In genomic region chr1:178587975-178588374, GRCh38 we compare ENCODE assay signal across 24 cellular contexts.
"Had no signal": no experiment of that assay in that cellular context is flagged by ENCODE, and none has a peak within 500 bp of the region (broad histone marks: within the 10 kb centered on the region; RNA-seq: fewer than 3 reads in every experiment).

No MANE protein-coding gene starts in this region.

- H3K27ac Mint-ChIP-seq: dendritic cell treated with granulocyte-macrophage colony-stimulating factor and Interleukin-4, amounts not matched to agents 40 ng/mL and 50 ng/mL, for 4 days; immature natural killer cell; naive thymus-derived CD4-positive, alpha-beta T cell; neural progenitor cell; stimulated activated effector memory CD8-positive, alpha-beta T cell treated with anti-CD3 and anti-CD28 coated beads, Interleukin-12 subunit alpha, Interleukin-12 subunit beta, amount 100 ng/mL, for 72 hours had no signal

- DNase-seq: activated CD4-positive, alpha-beta T cell treated with anti-CD3 and anti-CD28 coated beads for 1 hour; activated CD8-positive, alpha-beta memory T cell treated with anti-CD3 and anti-CD28 coated beads for 24 hours; activated CD8-positive, alpha-beta memory T cell treated with anti-CD3 and anti-CD28 coated beads, Interleukin-2, amount 50 U/mL, for 48 hours; activated effector memory CD4-positive, alpha-beta T cell treated with Interleukin-2 at 50 U/mL for 16 hours; activated naive CD4-positive, alpha-beta T cell treated with anti-CD3 and anti-CD28 coated beads, Interleukin-2, amount 50 U/mL, for 16 hours; activated T-cell treated with anti-CD3 and anti-CD28 coated beads, Interleukin-2, amount 50 U/mL, for 48 hours; aorta; cerebellar nuclear complex; effector CD8-positive, alpha-beta T cell; esophagus squamous epithelium; immature natural killer cell; kidney glomerular epithelial cell; left ventricle myocardium superior; mucosa of descending colon; naive thymus-derived CD4-positive, alpha-beta T cell; ovary; sigmoid colon; stimulated activated CD4-positive, alpha-beta T cell treated with anti-CD3 and anti-CD28 coated beads, Interleukin-4, amount 100 ng/mL, for 24 hours; T-helper 1 cell had no signal

- H3K4me3 ChIP-seq: breast epithelium, esophagus squamous epithelium, mucosa of descending colon, neural progenitor cell, ovary, sigmoid colon, thoracic aorta had no signal

- H3K36me3 ChIP-seq: breast epithelium, esophagus squamous epithelium, neural progenitor cell, ovary, sigmoid colon, thoracic aorta had no signal

- H2AFZ ChIP-seq: neural progenitor cell had no signal

- H3K4me1 ChIP-seq: breast epithelium, esophagus squamous epithelium, sigmoid colon had no signal

- H3K27me3 ChIP-seq: breast epithelium, esophagus squamous epithelium, neural progenitor cell, ovary, sigmoid colon had no signal

- H3K27ac ChIP-seq: breast epithelium, esophagus squamous epithelium, neural progenitor cell, ovary, sigmoid colon, thoracic aorta had no signal

- H3K4me2 ChIP-seq: neural progenitor cell had no signal

- H3K9ac ChIP-seq: neural progenitor cell had no signal

- ATAC-seq: left ventricle myocardium superior; mucosa of descending colon; naive thymus-derived CD4-positive, alpha-beta T cell; stimulated activated effector memory CD8-positive, alpha-beta T cell treated with anti-CD3 and anti-CD28 coated beads, Interleukin-12 subunit alpha, Interleukin-12 subunit beta, amount 100 ng/mL, for 72 hours had no signal

- H3K36me3 Mint-ChIP-seq: immature natural killer cell; stimulated activated effector memory CD8-positive, alpha-beta T cell treated with anti-CD3 and anti-CD28 coated beads, Interleukin-12 subunit alpha, Interleukin-12 subunit beta, amount 100 ng/mL, for 72 hours had no signal

- H3K9me3 Mint-ChIP-seq: dendritic cell treated with granulocyte-macrophage colony-stimulating factor and Interleukin-4, amounts not matched to agents 40 ng/mL and 50 ng/mL, for 4 days; stimulated activated effector memory CD8-positive, alpha-beta T cell treated with anti-CD3 and anti-CD28 coated beads, Interleukin-12 subunit alpha, Interleukin-12 subunit beta, amount 100 ng/mL, for 72 hours had no signal

- H3K27me3 Mint-ChIP-seq: dendritic cell treated with granulocyte-macrophage colony-stimulating factor and Interleukin-4, amounts not matched to agents 40 ng/mL and 50 ng/mL, for 4 days had no signal

- H3K4me1 Mint-ChIP-seq: immature natural killer cell; stimulated activated effector memory CD8-positive, alpha-beta T cell treated with anti-CD3 and anti-CD28 coated beads, Interleukin-12 subunit alpha, Interleukin-12 subunit beta, amount 100 ng/mL, for 72 hours had no signal

- H3K9me3 ChIP-seq: breast epithelium, esophagus squamous epithelium, mucosa of descending colon, ovary, sigmoid colon, thoracic aorta had no signal

- H3K4me3 Mint-ChIP-seq: dendritic cell treated with granulocyte-macrophage colony-stimulating factor and Interleukin-4, amounts not matched to agents 40 ng/mL and 50 ng/mL, for 4 days; immature natural killer cell; naive thymus-derived CD4-positive, alpha-beta T cell; neural progenitor cell; stimulated activated effector memory CD8-positive, alpha-beta T cell treated with anti-CD3 and anti-CD28 coated beads, Interleukin-12 subunit alpha, Interleukin-12 subunit beta, amount 100 ng/mL, for 72 hours had no signal
